1 cellular context compared by ENCODE assay signal in genomic region chr12:132419612-132420237, GRCh38.
TF ChIP-seq lines count a peak whose summit lies in the region.

No MANE protein-coding gene starts in this region.

TF ChIP-seq in IMR-90, 13 proteins besides CTCF, POLR2A, EP300 and RAD21 (continued from another document):
- TF ChIP-seq USF2 (IDR thresholded peaks at IDR 0.05; ENCODE audit: low read depth, low read length) = no peak
